8 cellular contexts compared by ENCODE assay signal in genomic region chr19:17073869-17074627, GRCh38. TPM values are rescaled to one million over a fixed set of nuclear protein-coding genes. Genes with fewer than 3 reads are reported as not detected.
DNase-seq lines count a peak whose midpoint lies in the region; ATAC-seq and TF ChIP-seq lines count a peak whose summit lies in the region.

No MANE protein-coding gene starts in this region.

- 43% methylated on average over 11 of the region's 18 CpGs for WGBS in right lobe of liver (ENCODE audit: insufficient coverage, low coverage, low lambda C conversion rate, missing lambda C conversion rate)

- no peaks in the 10 kb centered on the region for H3K27me3 Mint-ChIP-seq in activated naive CD8-positive, alpha-beta T cell treated with anti-CD3 and anti-CD28 coated beads, Interleukin-2, amount 50 U/mL, for 24 hours

- no peaks in the 10 kb centered on the region for H3F3A ChIP-seq in Loucy (ENCODE audit: low read depth)

- ATAC-seq in activated naive CD8-positive, alpha-beta T cell treated with anti-CD3 and anti-CD28 coated beads, Interleukin-2, amount 50 U/mL, for 24 hours = no peak
- no peak for ATAC-seq in right lobe of liver
- ATAC-seq in GM21526 (IDR thresholded peaks at IDR 0.05; ENCODE audit: low FRiP score, unreplicated experiment) = no peak

- peaks cover 91% of the 10 kb centered on the region for H3K79me2 ChIP-seq in Loucy (ENCODE audit: insufficient read depth, low read length)

- no peak for TF ChIP-seq POLR2A in right lobe of liver (IDR thresholded peaks at IDR 0.05)

- H3K9ac ChIP-seq in Loucy (ENCODE audit: low read depth, low read length, poor library complexity, severe bottlenecking) = peak overlapping the region; percentile 96

- no peaks in the 10 kb centered on the region for H3K9me2 ChIP-seq in Loucy (replicated peaks; ENCODE audit: low read depth, low read length)

- peaks cover 47% of the 10 kb centered on the region for H4K20me1 ChIP-seq in Loucy (ENCODE audit: insufficient read depth, low read length, poor library complexity, severe bottlenecking)

- peak overlapping the region; percentile 97 for H3K27ac Mint-ChIP-seq in activated naive CD8-positive, alpha-beta T cell treated with anti-CD3 and anti-CD28 coated beads, Interleukin-2, amount 50 U/mL, for 24 hours

- H3K27me3 ChIP-seq in GM06990 (replicated peaks; ENCODE audit: control insufficient read depth, insufficient read depth, low read length) (no peaks in the 10 kb centered on the region), Loucy (ENCODE audit: insufficient read depth, low read length, poor library complexity, severe bottlenecking) (no peaks in the 10 kb centered on the region), right lobe of liver (no peaks in the 10 kb centered on the region)

- no peaks in the 10 kb centered on the region for H3K9me3 ChIP-seq in Loucy (ENCODE audit: insufficient read depth, low read depth, low read length)
- no peaks in the 10 kb centered on the region for H3K9me3 ChIP-seq in right lobe of liver

- peaks cover 51% of the 10 kb centered on the region for H3K4me1 Mint-ChIP-seq in activated naive CD8-positive, alpha-beta T cell treated with anti-CD3 and anti-CD28 coated beads, Interleukin-2, amount 50 U/mL, for 24 hours

- TF ChIP-seq CTCF in GM06990 (IDR thresholded peaks at IDR 0.05; ENCODE audit: insufficient read depth, low read length, poor library complexity, severe bottlenecking) (no peak), Loucy (conservative IDR thresholded peaks at IDR 0.05; ENCODE audit: low read length) (no peak), right lobe of liver (IDR thresholded peaks at IDR 0.05) (no peak)

- H3K4me3 ChIP-seq in GM06990 (replicated peaks; ENCODE audit: low read depth, low read length) (peak overlapping the region; percentile 90), Loucy (ENCODE audit: low read length, poor library complexity, severe bottlenecking) (peak overlapping the region; percentile 99), right lobe of liver (peak overlapping the region; percentile 71 to 94 (median 83))

- intact Hi-C loops in right lobe of liver (cut with DNase I) = no loop called here

- no peak overlapping the region for H2AFZ ChIP-seq in Loucy (ENCODE audit: low read length)

- peak; percentile 66 for DNase-seq in GM06990 (ENCODE audit: extremely low read depth, insufficient read length)
- no peak for DNase-seq in activated naive CD8-positive, alpha-beta T cell treated with anti-CD3 and anti-CD28 coated beads, Interleukin-2, amount 50 U/mL, for 24 hours
- no peak for DNase-seq in right lobe of liver
- no peak for DNase-seq in mesenteric fat pad (ENCODE audit: low spot score)
- no peak for DNase-seq in NCI-H1694 (lab: John Stamatoyannopoulos, UW)
- no peak for DNase-seq in GF-D8 (lab: John Stamatoyannopoulos, UW)

- peaks cover 44% of the 10 kb centered on the region for H3K4me1 ChIP-seq in Loucy (ENCODE audit: insufficient read depth, low read length, poor library complexity, severe bottlenecking)
- peaks cover 0 to 48% (median 20%) of the 10 kb centered on the region in 4 donors for H3K4me1 ChIP-seq in right lobe of liver

- no peaks in the 10 kb centered on the region for H3K9me3 Mint-ChIP-seq in activated naive CD8-positive, alpha-beta T cell treated with anti-CD3 and anti-CD28 coated beads, Interleukin-2, amount 50 U/mL, for 24 hours

- peaks cover 26% of the 10 kb centered on the region for H3K36me3 Mint-ChIP-seq in activated naive CD8-positive, alpha-beta T cell treated with anti-CD3 and anti-CD28 coated beads, Interleukin-2, amount 50 U/mL, for 24 hours (ENCODE audit: low read depth)

- H3K36me3 ChIP-seq in GM06990 (ENCODE audit: control insufficient read depth, insufficient read depth, low read length) = peaks cover 7% of the 10 kb centered on the region
- peaks cover 7% of the 10 kb centered on the region; the same call in 1 of the 2 replicates for H3K36me3 ChIP-seq in Loucy (ENCODE audit: insufficient read depth, low read length)
- peaks cover 0 to 3% (median under 1%) of the 10 kb centered on the region in 4 donors for H3K36me3 ChIP-seq in right lobe of liver

- peak overlapping the region; percentile 100 for H3K4me2 ChIP-seq in Loucy (ENCODE audit: low read depth, low read length, poor library complexity, severe bottlenecking)

- H3K4me3 Mint-ChIP-seq in activated naive CD8-positive, alpha-beta T cell treated with anti-CD3 and anti-CD28 coated beads, Interleukin-2, amount 50 U/mL, for 24 hours = peak overlapping the region; percentile 99

- peak overlapping the region in 2 of 3 donors; percentile 64 to 78 for H3K27ac ChIP-seq in right lobe of liver

RNA-seq across cellular contexts. Expression of gene HAUS8, which starts 1.2 kb away (rescaled TPM):
- total RNA-seq in right lobe of liver (1 to 10 TPM; 3.7 to 8.5 (median 5.8) TPM), mesenteric fat pad (7.2 TPM)

RNA-seq across cellular contexts. Expression of gene MYO9B, which starts 1.5 kb away (rescaled TPM):
- total RNA-seq in right lobe of liver (10 to 100 TPM; 25.4 to 38.7 (median 36.0) TPM), mesenteric fat pad (103 TPM)

RNA-seq across cellular contexts. Expression of gene CPAMD8, which starts 47.4 kb away (rescaled TPM):
- 1 to 10 TPM in 4 of 6 experiments, under 1 TPM in 2; 0.90 to 1.8 (median 1.2) TPM for total RNA-seq in right lobe of liver
- total RNA-seq in mesenteric fat pad = 8.4 TPM
